ENCODE assay signal across 1 cellular context in the genomic region with DNA sequence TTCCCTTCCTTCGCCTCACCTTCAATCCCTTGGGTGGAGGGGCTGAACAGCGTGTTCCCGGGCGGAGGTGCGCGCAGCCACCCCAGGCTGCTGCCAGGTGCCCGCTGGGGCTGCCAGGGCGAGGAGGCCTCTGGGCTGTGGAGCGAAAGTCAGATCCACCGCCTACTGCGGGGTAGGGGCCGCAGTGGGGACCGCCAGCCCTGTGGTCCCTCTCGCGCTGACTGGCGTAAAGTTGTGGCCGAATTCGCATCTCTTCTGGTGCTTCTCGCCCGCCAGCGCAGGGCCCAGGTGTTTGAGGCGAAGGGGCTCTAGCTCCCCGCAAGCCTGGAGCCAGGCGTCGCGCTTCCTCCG.
A peak's percentile ranks its signal among the peaks of the same experiment; 100 is the strongest.
TF ChIP-seq lines count a peak whose summit lies in the region.

No MANE protein-coding gene starts in this region.

TF ChIP-seq in neural cell, 6 proteins besides CTCF, POLR2A, EP300 and RAD21:
- TF ChIP-seq EZH2 (IDR thresholded peaks at IDR 0.05; ENCODE audit: borderline replicate concordance, insufficient read depth, low read length, poor library complexity, severe bottlenecking) (peak; percentile 23), TAF1 (IDR thresholded peaks at IDR 0.05; ENCODE audit: low read depth) (no peak), POLR2AphosphoS5 (IDR thresholded peaks at IDR 0.05) (no peak), MXI1 (conservative IDR thresholded peaks at IDR 0.05; ENCODE audit: poor library complexity, severe bottlenecking) (no peak), SMC3 (conservative IDR thresholded peaks at IDR 0.05; ENCODE audit: poor library complexity) (no peak)
- TF ChIP-seq, protein P1, sequence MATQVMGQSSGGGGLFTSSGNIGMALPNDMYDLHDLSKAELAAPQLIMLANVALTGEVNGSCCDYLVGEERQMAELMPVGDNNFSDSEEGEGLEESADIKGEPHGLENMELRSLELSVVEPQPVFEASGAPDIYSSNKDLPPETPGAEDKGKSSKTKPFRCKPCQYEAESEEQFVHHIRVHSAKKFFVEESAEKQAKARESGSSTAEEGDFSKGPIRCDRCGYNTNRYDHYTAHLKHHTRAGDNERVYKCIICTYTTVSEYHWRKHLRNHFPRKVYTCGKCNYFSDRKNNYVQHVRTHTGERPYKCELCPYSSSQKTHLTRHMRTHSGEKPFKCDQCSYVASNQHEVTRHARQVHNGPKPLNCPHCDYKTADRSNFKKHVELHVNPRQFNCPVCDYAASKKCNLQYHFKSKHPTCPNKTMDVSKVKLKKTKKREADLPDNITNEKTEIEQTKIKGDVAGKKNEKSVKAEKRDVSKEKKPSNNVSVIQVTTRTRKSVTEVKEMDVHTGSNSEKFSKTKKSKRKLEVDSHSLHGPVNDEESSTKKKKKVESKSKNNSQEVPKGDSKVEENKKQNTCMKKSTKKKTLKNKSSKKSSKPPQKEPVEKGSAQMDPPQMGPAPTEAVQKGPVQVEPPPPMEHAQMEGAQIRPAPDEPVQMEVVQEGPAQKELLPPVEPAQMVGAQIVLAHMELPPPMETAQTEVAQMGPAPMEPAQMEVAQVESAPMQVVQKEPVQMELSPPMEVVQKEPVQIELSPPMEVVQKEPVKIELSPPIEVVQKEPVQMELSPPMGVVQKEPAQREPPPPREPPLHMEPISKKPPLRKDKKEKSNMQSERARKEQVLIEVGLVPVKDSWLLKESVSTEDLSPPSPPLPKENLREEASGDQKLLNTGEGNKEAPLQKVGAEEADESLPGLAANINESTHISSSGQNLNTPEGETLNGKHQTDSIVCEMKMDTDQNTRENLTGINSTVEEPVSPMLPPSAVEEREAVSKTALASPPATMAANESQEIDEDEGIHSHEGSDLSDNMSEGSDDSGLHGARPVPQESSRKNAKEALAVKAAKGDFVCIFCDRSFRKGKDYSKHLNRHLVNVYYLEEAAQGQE (IDR thresholded peaks at IDR 0.05; ENCODE audit: borderline replicate concordance) = no peak
